ENCODE assay signal across 8 cellular contexts in genomic region chr5:132459031-132459982, GRCh38. TPM values are rescaled to one million over a fixed set of nuclear protein-coding genes. Genes with fewer than 3 reads are reported as not detected.
DNase-seq lines count a peak whose midpoint lies in the region; ATAC-seq, FAIRE-seq and TF ChIP-seq lines count a peak whose summit lies in the region.

No MANE protein-coding gene starts in this region.

- H3K27ac Mint-ChIP-seq in T-cell = peak overlapping the region; percentile 100

- H3K36me3 Mint-ChIP-seq in T-cell = peaks cover 28% of the 10 kb centered on the region

- peak overlapping the region in 1 of 3 donors; percentile 76 for H3K4me3 Mint-ChIP-seq in T-cell

- CTCF ChIA-PET in A549 (lab: Yijun Ruan, JAX) (interaction anchor here (0.6 to 1.7 kb wide), 6 partner anchors 8 to 73 kb away, joined by 3 to 6 read pairs (median 4); no protein-coding TSS in a partner anchor), T-cell (lab: Charles Lee) (interaction anchor here (0.6 to 6.2 kb wide), 5 partner anchors 6 to 44 kb away, joined by 3 to 61 read pairs (median 16); no protein-coding TSS in a partner anchor)

- H3K9me2 ChIP-seq in hepatocyte (replicated peaks; ENCODE audit: insufficient read depth) = no peaks in the 10 kb centered on the region

- H3K27ac ChIP-seq in A549 (peak overlapping the region; percentile 67 to 79; a peak in 5 of 6 replicates), hepatocyte (peak overlapping the region; percentile 77)

- no peak for TF ChIP-seq POLR2A in A549 (IDR thresholded peaks at IDR 0.05; ENCODE audit: low read length)
- TF ChIP-seq POLR2A in GM19193 (IDR thresholded peaks at IDR 0.05; ENCODE audit: extremely low read depth, insufficient read depth, insufficient read length) = peak; percentile 29

- WGBS in A549 (ENCODE audit: missing lambda C conversion rate) = 79% methylated on average over 10 of the region's 12 CpGs
- 93% methylated on average over 12 of the region's 12 CpGs for WGBS in hepatocyte (ENCODE audit: low lambda C conversion rate, missing lambda C conversion rate)

- ATAC-seq in A549 (no peak), T-cell (replicated peaks in 1 of 4) (no peak), HG03378 (IDR thresholded peaks at IDR 0.05; ENCODE audit: unreplicated experiment) (no peak), HG02970 (IDR thresholded peaks at IDR 0.05; ENCODE audit: low FRiP score, unreplicated experiment) (no peak)

- H3K27me3 ChIP-seq in hepatocyte = no peaks in the 10 kb centered on the region

- no peaks in the 10 kb centered on the region for H3K36me3 ChIP-seq in hepatocyte (replicated peaks; ENCODE audit: insufficient read depth, low read depth)

- H2AFZ ChIP-seq in hepatocyte = no peak overlapping the region

- no peaks in the 10 kb centered on the region for H3K9me3 Mint-ChIP-seq in T-cell

- no peak for TF ChIP-seq RAD21 in A549 (conservative IDR thresholded peaks at IDR 0.05 in 1 of 2, IDR thresholded peaks at IDR 0.05 in 1 of 2)

- TF ChIP-seq CTCF in A549 (IDR thresholded peaks at IDR 0.05) (no peak), hepatocyte (IDR thresholded peaks at IDR 0.05; ENCODE audit: poor library complexity) (no peak)

- FAIRE-seq in A549 (lab: Jason Lieb, UNC) = no peak

- H3K4me1 ChIP-seq in A549 (peaks cover 33% of the 10 kb centered on the region), hepatocyte (ENCODE audit: insufficient read depth) (peaks cover 41% of the 10 kb centered on the region)

- no peaks in the 10 kb centered on the region for H3K9me3 ChIP-seq in A549
- H3K9me3 ChIP-seq in hepatocyte (ENCODE audit: low read depth) = no peaks in the 10 kb centered on the region

- no peaks in the 10 kb centered on the region for H3K27me3 Mint-ChIP-seq in T-cell

- no peak for TF ChIP-seq EP300 in A549 (IDR thresholded peaks at IDR 0.05)

- H4K20me1 ChIP-seq in hepatocyte (ENCODE audit: insufficient read depth, poor library complexity, severe bottlenecking) = no peaks in the 10 kb centered on the region

- DNase-seq in A549 (ENCODE audit: low read depth in 1 of 2, low spot score in 1 of 2) = no peak
- DNase-seq in T-cell = no peak
- no peak for DNase-seq in hepatocyte (ENCODE audit: low spot score)
- no peak for DNase-seq in posterior cingulate gyrus
- no peak for DNase-seq in anterior cingulate cortex (lab: John Stamatoyannopoulos, UW)

- H3K4me2 ChIP-seq in A549 (peak overlapping the region; percentile 36; the same call in 2 of the 3 replicates), hepatocyte (no peak overlapping the region)

- no peaks in the 10 kb centered on the region for H3K79me2 ChIP-seq in hepatocyte

- POLR2A ChIA-PET in A549 (lab: Yijun Ruan, JAX) (interaction anchor here (0.6 to 0.8 kb wide), 2 partner anchors 20 to 37 kb away, joined by 3 to 4 read pairs; no protein-coding TSS in a partner anchor), T-cell (lab: Charles Lee) (interaction anchor here (0.6 to 5.8 kb wide), 14 partner anchors 10 to 1207 kb away, joined by 3 to 45 read pairs (median 6); partner anchors contain the start of gene IRF1 (in 1 of the 2))

- H3K4me1 Mint-ChIP-seq in T-cell = peaks cover 93 to 99% (median 99%) of the 10 kb centered on the region in 3 donors

- intact Hi-C loops in posterior cingulate gyrus (cut with DNase I) = no loop called here

- H3K4me3 ChIP-seq in A549 (no peak overlapping the region), hepatocyte (no peak overlapping the region)

TF ChIP-seq in A549, 52 proteins besides CTCF, POLR2A, EP300 and RAD21:
- TF ChIP-seq CEBPB (IDR thresholded peaks at IDR 0.05) = 0 out of 4 replicates have a peak, but pooled peaks of 1 of the 2 experiments have one; percentile 22
- no peak for TF ChIP-seq NR3C1 (IDR thresholded peaks at IDR 0.05)

RNA-seq across cellular contexts. Expression of gene IRF1, which starts 31.3 kb away (rescaled TPM):
- polyA plus RNA-seq in A549 (2011; rRNA removed) (10.9 and 11.2 TPM in 2 replicates), A549 (2017; fragmentation: RNase III; extraction: RNeasy Plus Mini Kit Qiagen cat#74134 plus additional on column Dnase treatment) (13.3 to 15.5 TPM (median 15.1 TPM) in 3 replicates), hepatocyte (35.8 and 44.8 TPM in 2 replicates)
- 9.7 and 13.3 TPM in 2 replicates for polyA plus RNA-seq in A549 (2012; cell fraction: cytosol; rRNA removed)
- 19.8 and 22.3 TPM in 2 replicates for polyA plus RNA-seq in A549 (2012; cell fraction: nucleus; rRNA removed)
- 27.8 and 35.9 TPM in 2 replicates for polyA minus RNA-seq in A549 (2011; rRNA and poly(A)+ RNA removed)
- total RNA-seq in T-cell (100 to 1,000 TPM; 167 to 859 (median 252) TPM), hepatocyte (25.6 and 30.9 TPM in 2 replicates)
